29 cellular contexts compared by ENCODE assay signal in genomic region chr10:125836746-125837145, GRCh38. TPM values are rescaled to one million over a fixed set of nuclear protein-coding genes. Genes with fewer than 3 reads are reported as not detected.
"Had no signal": no experiment of that assay in that cellular context is flagged by ENCODE, and none has a peak within 500 bp of the region (broad histone marks: within the 10 kb centered on the region; RNA-seq: fewer than 3 reads in every experiment).

No MANE protein-coding gene starts in this region.

- H3K4me1 ChIP-seq: Peyer's patch had no signal

- DNase-seq: activated CD4-positive, alpha-beta memory T cell treated with anti-CD3 and anti-CD28 coated beads, Interleukin-2, amount 10 ng/mL, durations not matched to agents 7 days and 5 days; activated CD4-positive, alpha-beta T cell treated with anti-CD3 and anti-CD28 coated beads for 36 hours; activated CD4-positive, alpha-beta T cell treated with anti-CD3 and anti-CD28 coated beads, Interleukin-2, amount 50 U/mL, for 1 hour; activated effector memory CD4-positive, alpha-beta T cell treated with anti-CD3 and anti-CD28 coated beads, Interleukin-2, amount 50 U/mL, for 16 hours; activated naive CD4-positive, alpha-beta T cell treated with anti-CD3 and anti-CD28 coated beads for 36 hours; activated naive CD8-positive, alpha-beta T cell treated with anti-CD3 and anti-CD28 coated beads, Interleukin-2, amount 10 ng/mL, durations not matched to agents 7 days and 5 days; activated T-cell treated with anti-CD3 and anti-CD28 coated beads, Interleukin-2, amount 50 U/mL, for 24 hours; aorta; body of pancreas; central memory CD4-positive, alpha-beta T cell; Karpas-422; MV-4-11; NCI-H1092 treated with DMSO at 0.1 percent for 48 hours; NCI-H1417 treated with DMSO at 0.1 percent for 48 hours; NCI-H1694; NCI-H2029; NCI-H2107; NCI-H2171 treated with DMSO at 0.1 percent for 48 hours; NCI-H226; NCI-H526 treated with DMSO at 0.1 percent for 48 hours; NCI-H82; Peyer's patch; Right ventricle myocardium superior; T-helper 2 cell; T1000; WERI-Rb-1 had no signal

- H3K27me3 ChIP-seq: body of pancreas, Peyer's patch had no signal

- H3K4me3 ChIP-seq: body of pancreas, K562, Peyer's patch had no signal

- ATAC-seq: activated CD4-positive, alpha-beta T cell treated with anti-CD3 and anti-CD28 coated beads for 36 hours; body of pancreas; K562 had no signal

- H3K27ac ChIP-seq: body of pancreas, Peyer's patch, RWPE1, WERI-Rb-1 had no signal

- H3K9me3 ChIP-seq: body of pancreas, Peyer's patch had no signal

RNA-seq across cellular contexts. Expression of gene FANK1, which starts 59.6 kb away (rescaled TPM):
- total RNA-seq: OCI-LY7 had no signal
